Comparison of ENCODE assay signal across 29 cellular contexts in the genomic region with DNA sequence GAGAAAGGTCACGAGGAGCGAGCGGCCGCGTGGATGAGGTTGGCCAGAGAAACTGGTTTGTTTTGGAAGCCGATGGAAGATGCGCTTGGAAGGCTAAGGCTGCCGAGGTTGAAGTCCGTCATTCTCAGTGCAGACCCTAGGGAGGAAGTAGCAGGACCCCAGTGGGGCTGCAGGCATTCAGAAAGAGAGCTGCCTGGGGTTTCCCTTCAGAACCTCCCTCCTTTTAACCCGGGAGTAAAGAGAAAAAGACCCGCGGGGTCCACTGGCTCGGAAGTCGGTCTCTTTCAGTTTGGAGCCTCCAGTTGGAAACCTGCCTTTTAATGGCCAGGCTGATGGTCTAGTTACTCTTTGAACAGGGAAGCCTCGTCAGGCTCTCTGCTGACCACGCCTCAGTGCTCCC.
"Had no signal": no experiment of that assay in that cellular context is flagged by ENCODE, and none has a peak within 500 bp of the region (broad histone marks: within the 10 kb centered on the region; RNA-seq: fewer than 3 reads in every experiment).

No MANE protein-coding gene starts in this region.

- H3K27ac Mint-ChIP-seq: activated CD8-positive, alpha-beta memory T cell treated with anti-CD3 and anti-CD28 coated beads, Interleukin-2, amount 10 ng/mL, durations not matched to agents 7 days and 5 days; activated CD8-positive, alpha-beta T cell treated with anti-CD3 and anti-CD28 coated beads for 36 hours; activated naive CD8-positive, alpha-beta T cell; activated T-helper 2 cell treated with anti-CD3 and anti-CD28 coated beads, Interferon-gamma antibody, Interleukin-2, Interleukin-4, amounts not matched to agents 10 μg/mL and 5 μg/mL and 100 μg/mL, durations not matched to agents 14 hours and 24 hours and 36 hours; effector memory CD8-positive, alpha-beta T cell had no signal

- H3K4me1 Mint-ChIP-seq: activated CD8-positive, alpha-beta memory T cell treated with anti-CD3 and anti-CD28 coated beads, Interleukin-2, amount 10 ng/mL, durations not matched to agents 7 days and 5 days had no signal

- H3K36me3 Mint-ChIP-seq: activated CD8-positive, alpha-beta memory T cell treated with anti-CD3 and anti-CD28 coated beads, Interleukin-2, amount 10 ng/mL, durations not matched to agents 7 days and 5 days; naive B cell had no signal

- H3K4me3 Mint-ChIP-seq: activated CD8-positive, alpha-beta memory T cell treated with anti-CD3 and anti-CD28 coated beads, Interleukin-2, amount 10 ng/mL, durations not matched to agents 7 days and 5 days; activated CD8-positive, alpha-beta T cell treated with anti-CD3 and anti-CD28 coated beads for 36 hours; activated naive CD8-positive, alpha-beta T cell; brain; effector memory CD8-positive, alpha-beta T cell; mesothelial cell of epicardium; neural crest cell had no signal

- H3K4me1 ChIP-seq: colonic mucosa, right lobe of liver, testis had no signal

- H3K9me3 Mint-ChIP-seq: activated CD8-positive, alpha-beta T cell treated with anti-CD3 and anti-CD28 coated beads for 36 hours; activated T-helper 2 cell treated with anti-CD3 and anti-CD28 coated beads, Interferon-gamma antibody, Interleukin-2, Interleukin-4, amounts not matched to agents 10 μg/mL and 5 μg/mL and 100 μg/mL, durations not matched to agents 14 hours and 24 hours and 36 hours; brain; effector memory CD8-positive, alpha-beta T cell; mesothelial cell of epicardium; naive B cell; neural crest cell had no signal

- H3K4me3 ChIP-seq: cardiac muscle cell, colonic mucosa, right lobe of liver, testis, transverse colon had no signal

- DNase-seq: activated CD4-positive, alpha-beta T cell treated with anti-CD3 and anti-CD28 coated beads for 1 hour; activated CD4-positive, alpha-beta T cell treated with anti-CD3 and anti-CD28 coated beads, Interleukin-2, amount 50 U/mL, for 1 hour; activated CD8-positive, alpha-beta memory T cell treated with anti-CD3 and anti-CD28 coated beads, Interleukin-2, amount 10 ng/mL, durations not matched to agents 7 days and 5 days; activated CD8-positive, alpha-beta T cell treated with anti-CD3 and anti-CD28 coated beads for 36 hours; activated naive CD4-positive, alpha-beta T cell; activated T-cell treated with anti-CD3 and anti-CD28 coated beads, Interleukin-2, amount 50 U/mL, for 48 hours; anterior cingulate cortex; cerebellar nuclear complex; colonic mucosa; effector memory CD8-positive, alpha-beta T cell; foreskin fibroblast; head of caudate nucleus; hippocampal formation; left colon; naive B cell; occipital lobe; right lobe of liver; stimulated activated CD4-positive, alpha-beta T cell treated with anti-CD3 and anti-CD28 coated beads, Interleukin-2, amount 100 ng/mL, for 48 hours; stimulated activated naive CD4-positive, alpha-beta T cell treated with Interleukin-2 at 50 U/mL for 16 hours; T-helper 2 cell; testis; transverse colon had no signal

- H3K9me3 ChIP-seq: colonic mucosa, right lobe of liver, testis, transverse colon had no signal

- H3K36me3 ChIP-seq: cardiac muscle cell, colonic mucosa, right lobe of liver, transverse colon had no signal

- ATAC-seq: activated CD8-positive, alpha-beta memory T cell treated with anti-CD3 and anti-CD28 coated beads, Interleukin-2, amount 10 ng/mL, durations not matched to agents 7 days and 5 days; activated CD8-positive, alpha-beta T cell treated with anti-CD3 and anti-CD28 coated beads for 36 hours; effector memory CD8-positive, alpha-beta T cell; esophagus mucosa; left colon; right lobe of liver had no signal

- H3K27me3 Mint-ChIP-seq: activated CD8-positive, alpha-beta memory T cell treated with anti-CD3 and anti-CD28 coated beads, Interleukin-2, amount 10 ng/mL, durations not matched to agents 7 days and 5 days; activated CD8-positive, alpha-beta T cell treated with anti-CD3 and anti-CD28 coated beads for 36 hours; activated naive CD8-positive, alpha-beta T cell; brain; effector memory CD8-positive, alpha-beta T cell; naive B cell had no signal

- H3K27me3 ChIP-seq: cardiac muscle cell, colonic mucosa, right lobe of liver, testis, transverse colon had no signal
